9 cellular contexts compared by ENCODE assay signal in the genomic region with DNA sequence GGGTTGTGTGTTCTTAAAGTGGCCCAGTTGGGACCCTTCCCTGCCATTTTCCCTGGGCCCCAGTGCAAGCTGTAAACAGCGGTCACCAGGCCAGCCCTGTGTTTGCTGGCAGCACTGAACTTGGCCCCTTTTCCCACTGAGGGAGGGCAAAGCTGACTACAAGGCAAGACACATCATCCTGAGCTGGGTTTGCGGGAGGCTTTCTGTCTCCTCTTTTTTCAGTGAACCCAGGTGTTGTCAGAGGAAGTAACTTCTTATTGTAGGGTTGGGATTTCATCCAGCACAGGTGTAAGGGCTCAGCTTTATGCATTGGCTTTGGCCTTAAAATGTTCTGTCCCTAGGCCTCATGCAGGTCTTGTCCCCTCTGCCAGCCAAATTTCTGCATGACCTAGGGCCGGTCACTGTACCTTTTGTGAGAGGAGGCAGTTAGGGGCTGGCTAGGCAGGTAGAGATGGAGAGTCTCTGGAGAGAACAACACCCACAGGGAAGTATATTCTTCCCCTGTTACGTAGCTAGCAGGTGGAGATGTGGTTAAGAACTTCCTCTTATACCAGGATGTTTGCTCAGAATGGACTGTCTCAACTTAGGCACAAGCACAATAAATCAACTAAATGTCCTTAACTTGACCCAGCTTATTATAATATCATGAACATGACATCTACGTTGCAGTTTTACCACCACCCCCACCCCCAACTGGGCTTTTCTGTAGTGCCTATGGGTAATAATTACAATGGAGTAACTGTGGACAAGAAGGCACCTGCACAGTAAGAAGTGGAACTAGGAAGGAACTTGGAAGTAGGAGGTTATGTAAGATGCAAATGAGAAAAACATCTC.
DNase-seq lines count a peak whose midpoint lies in the region; ATAC-seq and TF ChIP-seq lines count a peak whose summit lies in the region.
"Had no signal": no experiment of that assay in that cellular context is flagged by ENCODE, and none has a peak within 500 bp of the region (broad histone marks: within the 10 kb centered on the region; RNA-seq: fewer than 3 reads in every experiment).

No MANE protein-coding gene starts in this region.

- DNase-seq in activated naive CD4-positive, alpha-beta T cell treated with anti-CD3 and anti-CD28 coated beads, Interleukin-2, amount 10 ng/mL, durations not matched to agents 7 days and 5 days = no peak
- no peak for DNase-seq in activated naive CD4-positive, alpha-beta T cell treated with anti-CD3 and anti-CD28 coated beads for 36 hours
- DNase-seq in stimulated activated naive CD8-positive, alpha-beta T cell treated with anti-CD3 and anti-CD28 coated beads, Interleukin-15, Interleukin-2, amounts not matched to agents 100 U/mL and 50 U/mL, for 24 hours = no peak
- DNase-seq in HuH-7.5 (ENCODE audit: low spot score) (no peak), foreskin keratinocyte (no peak), SW480 (ENCODE audit: low spot score) (no peak)

- H3K4me1 ChIP-seq in foreskin keratinocyte = no peaks in the 10 kb centered on the region

- CTCF ChIA-PET in activated naive CD4-positive, alpha-beta T cell treated with anti-CD3 and anti-CD28 coated beads, Interleukin-2, amount 10 ng/mL, durations not matched to agents 7 days and 5 days (lab: Charles Lee) = interaction anchor here (1.8 kb wide), 2 partner anchors 10 kb away, joined by 4 read pairs; no protein-coding TSS in a partner anchor
- CTCF ChIA-PET in activated naive CD4-positive, alpha-beta T cell treated with anti-CD3 and anti-CD28 coated beads for 36 hours (lab: Charles Lee) = no interaction called here

- peak; percentile 58 for TF ChIP-seq POLR2A in Raji (IDR thresholded peaks at IDR 0.05; ENCODE audit: insufficient read depth, low read depth, low read length)

- no peaks in the 10 kb centered on the region for H3K27me3 ChIP-seq in foreskin keratinocyte

- ATAC-seq in HG03045 (IDR thresholded peaks at IDR 0.05; ENCODE audit: unreplicated experiment) = peak; percentile 73
- peak; percentile 49 for ATAC-seq in stimulated activated naive CD8-positive, alpha-beta T cell treated with anti-CD3 and anti-CD28 coated beads, Interleukin-15, Interleukin-2, amounts not matched to agents 100 U/mL and 50 U/mL, for 24 hours
- ATAC-seq in foreskin keratinocyte = no peak
- ATAC-seq: Panc1 had no signal

- peaks cover 2% of the 10 kb centered on the region for H3K36me3 Mint-ChIP-seq in activated naive CD4-positive, alpha-beta T cell treated with anti-CD3 and anti-CD28 coated beads, Interleukin-2, amount 10 ng/mL, durations not matched to agents 7 days and 5 days
- H3K36me3 Mint-ChIP-seq in activated naive CD4-positive, alpha-beta T cell treated with anti-CD3 and anti-CD28 coated beads for 36 hours (ENCODE audit: low read depth) = no peaks in the 10 kb centered on the region

- H3K27ac Mint-ChIP-seq in activated naive CD4-positive, alpha-beta T cell treated with anti-CD3 and anti-CD28 coated beads, Interleukin-2, amount 10 ng/mL, durations not matched to agents 7 days and 5 days = peak overlapping the region; percentile 84
- H3K27ac Mint-ChIP-seq in activated naive CD4-positive, alpha-beta T cell treated with anti-CD3 and anti-CD28 coated beads for 36 hours = no peak overlapping the region

- intact Hi-C loops in activated naive CD4-positive, alpha-beta T cell treated with anti-CD3 and anti-CD28 coated beads for 36 hours (cut with micrococcal nuclease) = no loop called here

- no peak overlapping the region for H3K27ac ChIP-seq in foreskin keratinocyte

- no peak overlapping the region for H3K4me3 Mint-ChIP-seq in activated naive CD4-positive, alpha-beta T cell treated with anti-CD3 and anti-CD28 coated beads, Interleukin-2, amount 10 ng/mL, durations not matched to agents 7 days and 5 days
- no peak overlapping the region for H3K4me3 Mint-ChIP-seq in activated naive CD4-positive, alpha-beta T cell treated with anti-CD3 and anti-CD28 coated beads for 36 hours

- peaks cover 5% of the 10 kb centered on the region for H3K27me3 Mint-ChIP-seq in activated naive CD4-positive, alpha-beta T cell treated with anti-CD3 and anti-CD28 coated beads, Interleukin-2, amount 10 ng/mL, durations not matched to agents 7 days and 5 days
- H3K27me3 Mint-ChIP-seq in activated naive CD4-positive, alpha-beta T cell treated with anti-CD3 and anti-CD28 coated beads for 36 hours (ENCODE audit: low read depth) = no peaks in the 10 kb centered on the region

- H3K4me1 Mint-ChIP-seq in activated naive CD4-positive, alpha-beta T cell treated with anti-CD3 and anti-CD28 coated beads, Interleukin-2, amount 10 ng/mL, durations not matched to agents 7 days and 5 days = peaks cover 45% of the 10 kb centered on the region
- H3K4me1 Mint-ChIP-seq in activated naive CD4-positive, alpha-beta T cell treated with anti-CD3 and anti-CD28 coated beads for 36 hours (ENCODE audit: low read depth) = peaks cover 24% of the 10 kb centered on the region

- no peak for TF ChIP-seq CTCF in foreskin keratinocyte (conservative IDR thresholded peaks at IDR 0.05)

- H3K9me3 Mint-ChIP-seq in activated naive CD4-positive, alpha-beta T cell treated with anti-CD3 and anti-CD28 coated beads, Interleukin-2, amount 10 ng/mL, durations not matched to agents 7 days and 5 days = no peaks in the 10 kb centered on the region
- H3K9me3 Mint-ChIP-seq in activated naive CD4-positive, alpha-beta T cell treated with anti-CD3 and anti-CD28 coated beads for 36 hours = no peaks in the 10 kb centered on the region
